In genomic region chr17:40303009-40303657, GRCh38 we compare ENCODE assay signal across 8 cellular contexts. TPM values are rescaled to one million over a fixed set of nuclear protein-coding genes. Genes with fewer than 3 reads are reported as not detected.
DNase-seq lines count a peak whose midpoint lies in the region; ATAC-seq and TF ChIP-seq lines count a peak whose summit lies in the region.

No MANE protein-coding gene starts in this region.

- POLR2A ChIA-PET in activated B cell treated with CpG ODN at 0.5 μM for 24 hours (lab: Charles Lee): interaction anchor here (0.7 to 3.6 kb wide), 8 partner anchors 8 to 177 kb away, joined by 3 to 29 read pairs (median 4); no protein-coding TSS in a partner anchor

- WGBS in ovary, 3 donors: 33 to 35% (median 33%) methylated on average over 4 of the region's 4 CpGs

- H3K4me1 ChIP-seq in ovary (ENCODE audit: insufficient read depth): peaks cover 21% of the 10 kb centered on the region

- H3K9me3 ChIP-seq in ovary: no peaks in the 10 kb centered on the region

- ATAC-seq in activated B cell treated with CpG ODN at 0.5 μM for 24 hours (ENCODE audit: low read depth) (peak; percentile 83), HG02884 (IDR thresholded peaks at IDR 0.05; ENCODE audit: unreplicated experiment) (no peak), omental fat pad (ENCODE audit: low FRiP score) (no peak)

- H3K27me3 ChIP-seq in ovary: no peaks in the 10 kb centered on the region

- no peak for TF ChIP-seq CTCF in activated B cell treated with CpG ODN at 0.5 μM for 24 hours (IDR thresholded peaks at IDR 0.05)
- peak; percentile 61 to 82 (median 78) for TF ChIP-seq CTCF in ovary (IDR thresholded peaks at IDR 0.05)
- TF ChIP-seq CTCF in omental fat pad (IDR thresholded peaks at IDR 0.05): peak in 1 of 3 donors; percentile 56

- no peaks in the 10 kb centered on the region for H3K9me3 Mint-ChIP-seq in activated B cell treated with CpG ODN at 0.5 μM for 24 hours

- H3K27me3 Mint-ChIP-seq in activated B cell treated with CpG ODN at 0.5 μM for 24 hours: no peaks in the 10 kb centered on the region

- H3K4me1 Mint-ChIP-seq in activated B cell treated with CpG ODN at 0.5 μM for 24 hours: peaks cover 7% of the 10 kb centered on the region

- H3K4me3 Mint-ChIP-seq in activated B cell treated with CpG ODN at 0.5 μM for 24 hours: no peak overlapping the region

- no peaks in the 10 kb centered on the region for H3K36me3 ChIP-seq in ovary

- no peak for TF ChIP-seq EP300 in ovary (IDR thresholded peaks at IDR 0.05)

- no peak overlapping the region for H3K27ac ChIP-seq in ovary

- DNase-seq in AG08396 (ENCODE audit: low spot score): peak; percentile 51
- peak; percentile 72 for DNase-seq in GM04504 (ENCODE audit: low read depth)
- DNase-seq in NCI-H2196 treated with DMSO at 0.1 percent for 48 hours (lab: John Stamatoyannopoulos, UW; ENCODE audit: unreplicated experiment): peak; percentile 55
- DNase-seq in activated B cell treated with CpG ODN at 0.5 μM for 24 hours: no peak
- DNase-seq in fibroblast of the conjunctiva (ENCODE audit: low read depth): peak; percentile 77
- peak in 2 of 5 donors; percentile 32 to 68 for DNase-seq in ovary
- no peak for DNase-seq in omental fat pad (ENCODE audit: low spot score)

- no peak overlapping the region for H3K4me3 ChIP-seq in ovary

- CTCF ChIA-PET in activated B cell treated with CpG ODN at 0.5 μM for 24 hours (lab: Charles Lee): interaction anchor here (0.7 to 17.3 kb wide), 20 partner anchors 9 to 229 kb away, joined by 3 to 466 read pairs (median 6); partner anchors contain the start of genes IGFBP4 and TOP2A

- intact Hi-C loops in activated B cell treated with CpG ODN at 0.5 μM for 24 hours (cut with micrococcal nuclease): loop anchor here (1.0 to 2.0 kb wide), 6 partner anchors 11 to 230 kb away; no protein-coding TSS in a partner anchor
- intact Hi-C loops in ovary (cut with DNase I): loop anchor here in 2 of 4 donors (2.0 to 10.0 kb wide), 3 partner anchors 52 to 252 kb away; no protein-coding TSS in a partner anchor

- H3K36me3 Mint-ChIP-seq in activated B cell treated with CpG ODN at 0.5 μM for 24 hours (ENCODE audit: low read depth): no peaks in the 10 kb centered on the region

- TF ChIP-seq POLR2A in ovary (IDR thresholded peaks at IDR 0.05): no peak

- H3K27ac Mint-ChIP-seq in activated B cell treated with CpG ODN at 0.5 μM for 24 hours: no peak overlapping the region

RNA-seq across cellular contexts. Expression of gene RARA, which starts 5.8 kb away (rescaled TPM):
- total RNA-seq in activated B cell treated with CpG ODN at 0.5 μM for 24 hours: 71.2 and 72.5 TPM in 2 replicates
- total RNA-seq in ovary: 100 to 1,000 TPM in 1 of 7 donors, 10 to 100 TPM in 6; 19.8 to 100 (median 62.2) TPM
- polyA plus RNA-seq in ovary: 10 to 100 TPM; 21.8 to 39.9 TPM
- 10 to 100 TPM; 26.7 to 61.5 (median 35.9) TPM for total RNA-seq in omental fat pad

RNA-seq across cellular contexts. Expression of gene CDC6, which starts 15.5 kb away (rescaled TPM):
- total RNA-seq in activated B cell treated with CpG ODN at 0.5 μM for 24 hours: 9.2 and 9.7 TPM in 2 replicates
- total RNA-seq in ovary: 1 to 10 TPM in 3 of 7 donors, under 1 TPM in 4; 0.34 to 3.8 (median 0.76) TPM
- 1 to 10 TPM in 1 of 2 donors, under 1 TPM in 1; 0.80 to 3.3 TPM for polyA plus RNA-seq in ovary
- 1 to 10 TPM in 2 of 4 donors, under 1 TPM in 2; 0.56 to 4.3 (median 1.7) TPM for total RNA-seq in omental fat pad

Comparison
In these comparisons a context has a peak if more than half of its experiments do, and no peak if none do; other contexts are left out.
1. DNase-seq: peak in AG08396 (single experiment), GM04504 (single experiment), NCI-H2196 treated with DMSO at 0.1 percent for 48 hours (single experiment) and fibroblast of the conjunctiva (single experiment); none in activated B cell treated with CpG ODN at 0.5 μM for 24 hours (single experiment) and omental fat pad (single experiment).